In the genomic region with DNA sequence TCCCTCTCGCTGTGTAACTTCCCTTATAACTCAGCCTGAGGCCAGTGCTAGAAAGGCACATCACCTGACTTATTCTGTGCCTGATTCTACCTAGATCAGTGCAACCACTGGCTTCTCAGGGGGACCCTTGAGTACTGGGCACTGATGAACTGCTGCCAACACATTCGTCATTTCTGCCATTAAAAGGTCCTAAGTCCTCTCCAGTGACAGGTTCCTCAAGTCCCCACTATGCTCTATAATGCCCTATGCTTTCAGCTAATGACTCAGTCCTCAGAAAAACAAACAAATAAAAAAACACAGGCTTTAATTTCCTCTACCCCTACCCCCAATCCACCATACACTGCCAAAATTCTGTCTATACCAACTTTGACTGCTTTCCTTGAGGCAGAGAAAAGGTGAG, we compare ENCODE assay signal across 11 cellular contexts. TPM values are rescaled to one million over a fixed set of nuclear protein-coding genes. Genes with fewer than 3 reads are reported as not detected.
DNase-seq lines count a peak whose midpoint lies in the region; ATAC-seq and TF ChIP-seq lines count a peak whose summit lies in the region.
"Not testable (repeated sequence)": the region's sequence is repeated elsewhere in the genome, so short reads cannot be mapped to it uniquely, and the experiment has no call there.
"Had no signal": no experiment of that assay in that cellular context is flagged by ENCODE, and none has a peak within 500 bp of the region (broad histone marks: within the 10 kb centered on the region; RNA-seq: fewer than 3 reads in every experiment).

No MANE protein-coding gene starts in this region.

- CTCF ChIA-PET in CD8-positive, alpha-beta memory T cell (lab: Charles Lee); activated CD4-positive, alpha-beta T cell treated with anti-CD3 and anti-CD28 coated beads, Interleukin-2, amount 10 ng/mL, durations not matched to agents 7 days and 5 days (lab: Charles Lee); activated naive CD4-positive, alpha-beta T cell treated with anti-CD3 and anti-CD28 coated beads, Interleukin-2, amount 10 ng/mL, durations not matched to agents 7 days and 5 days (lab: Charles Lee): not testable (repeated sequence)

- DNase-seq in CD8-positive, alpha-beta memory T cell; activated CD4-positive, alpha-beta T cell treated with anti-CD3 and anti-CD28 coated beads, Interleukin-2, amount 10 ng/mL, durations not matched to agents 7 days and 5 days; activated naive CD4-positive, alpha-beta T cell treated with anti-CD3 and anti-CD28 coated beads, Interleukin-2, amount 10 ng/mL, durations not matched to agents 7 days and 5 days; nephron progenitor cell; stimulated activated naive CD8-positive, alpha-beta T cell treated with anti-CD3 and anti-CD28 coated beads, Interleukin-15, amount 100 ng/mL, for 72 hours: not testable (repeated sequence)
- DNase-seq in M059J (ENCODE audit: low read depth) (peak; percentile 6), dermis blood vessel endothelial cell (peak; percentile 7)

- H3K4me3 Mint-ChIP-seq in CD8-positive, alpha-beta memory T cell; activated CD4-positive, alpha-beta T cell treated with anti-CD3 and anti-CD28 coated beads, Interleukin-2, amount 10 ng/mL, durations not matched to agents 7 days and 5 days; activated naive CD4-positive, alpha-beta T cell treated with anti-CD3 and anti-CD28 coated beads, Interleukin-2, amount 10 ng/mL, durations not matched to agents 7 days and 5 days; nephron progenitor cell; stimulated activated naive CD8-positive, alpha-beta T cell treated with anti-CD3 and anti-CD28 coated beads, Interleukin-15, amount 100 ng/mL, for 72 hours: not testable (repeated sequence)

- POLR2A ChIA-PET in CD8-positive, alpha-beta memory T cell (lab: Charles Lee); activated CD4-positive, alpha-beta T cell treated with anti-CD3 and anti-CD28 coated beads, Interleukin-2, amount 10 ng/mL, durations not matched to agents 7 days and 5 days (lab: Charles Lee): not testable (repeated sequence)

- not testable (repeated sequence) for ATAC-seq in stimulated activated naive CD8-positive, alpha-beta T cell treated with anti-CD3 and anti-CD28 coated beads, Interleukin-15, amount 100 ng/mL, for 72 hours

- H3K27me3 ChIP-seq in CD8-positive, alpha-beta memory T cell (ENCODE audit: insufficient read depth, low read length, poor library complexity, severe bottlenecking), result not testable (repeated sequence)

- not testable (repeated sequence) for TF ChIP-seq CTCF in 22Rv1 (IDR thresholded peaks at IDR 0.05); nephron progenitor cell (IDR thresholded peaks at IDR 0.05)

- not testable (repeated sequence) for H3K9me3 ChIP-seq in CD8-positive, alpha-beta memory T cell (ENCODE audit: low read length)

- peak overlapping the region in 5 of 8 donors; percentile 42 to 88 (median 68) for H3K27ac Mint-ChIP-seq in CD8-positive, alpha-beta memory T cell
- peak overlapping the region; percentile 9 for H3K27ac Mint-ChIP-seq in activated CD4-positive, alpha-beta T cell treated with anti-CD3 and anti-CD28 coated beads, Interleukin-2, amount 10 ng/mL, durations not matched to agents 7 days and 5 days
- H3K27ac Mint-ChIP-seq in activated naive CD4-positive, alpha-beta T cell treated with anti-CD3 and anti-CD28 coated beads, Interleukin-2, amount 10 ng/mL, durations not matched to agents 7 days and 5 days, result peak overlapping the region; percentile 77
- peak overlapping the region; percentile 28 for H3K27ac Mint-ChIP-seq in nephron progenitor cell
- peak overlapping the region; percentile 43 to 70 for H3K27ac Mint-ChIP-seq in stimulated activated naive CD8-positive, alpha-beta T cell treated with anti-CD3 and anti-CD28 coated beads, Interleukin-15, amount 100 ng/mL, for 72 hours

- H3K4me1 Mint-ChIP-seq in CD8-positive, alpha-beta memory T cell; nephron progenitor cell: not testable (repeated sequence)
- peaks cover 16% of the 10 kb centered on the region for H3K4me1 Mint-ChIP-seq in activated CD4-positive, alpha-beta T cell treated with anti-CD3 and anti-CD28 coated beads, Interleukin-2, amount 10 ng/mL, durations not matched to agents 7 days and 5 days
- H3K4me1 Mint-ChIP-seq in activated naive CD4-positive, alpha-beta T cell treated with anti-CD3 and anti-CD28 coated beads, Interleukin-2, amount 10 ng/mL, durations not matched to agents 7 days and 5 days, result peaks cover 16% of the 10 kb centered on the region
- peaks cover 17% of the 10 kb centered on the region for H3K4me1 Mint-ChIP-seq in stimulated activated naive CD8-positive, alpha-beta T cell treated with anti-CD3 and anti-CD28 coated beads, Interleukin-15, amount 100 ng/mL, for 72 hours

- not testable (repeated sequence) for H3K4me1 ChIP-seq in CD8-positive, alpha-beta memory T cell (ENCODE audit: insufficient read depth, low read length)

- H3K9me3 Mint-ChIP-seq in CD8-positive, alpha-beta memory T cell; activated CD4-positive, alpha-beta T cell treated with anti-CD3 and anti-CD28 coated beads, Interleukin-2, amount 10 ng/mL, durations not matched to agents 7 days and 5 days; activated naive CD4-positive, alpha-beta T cell treated with anti-CD3 and anti-CD28 coated beads, Interleukin-2, amount 10 ng/mL, durations not matched to agents 7 days and 5 days; nephron progenitor cell; stimulated activated naive CD8-positive, alpha-beta T cell treated with anti-CD3 and anti-CD28 coated beads, Interleukin-15, amount 100 ng/mL, for 72 hours: not testable (repeated sequence)

- not testable (repeated sequence) for H3K36me3 ChIP-seq in CD8-positive, alpha-beta memory T cell (ENCODE audit: insufficient read depth, low read length)

- not testable (repeated sequence) for H3K27me3 Mint-ChIP-seq in CD8-positive, alpha-beta memory T cell; activated CD4-positive, alpha-beta T cell treated with anti-CD3 and anti-CD28 coated beads, Interleukin-2, amount 10 ng/mL, durations not matched to agents 7 days and 5 days; activated naive CD4-positive, alpha-beta T cell treated with anti-CD3 and anti-CD28 coated beads, Interleukin-2, amount 10 ng/mL, durations not matched to agents 7 days and 5 days; nephron progenitor cell (ENCODE audit: low read depth, poor library complexity); stimulated activated naive CD8-positive, alpha-beta T cell treated with anti-CD3 and anti-CD28 coated beads, Interleukin-15, amount 100 ng/mL, for 72 hours

- peak overlapping the region; percentile 49 for H3K27ac ChIP-seq in 22Rv1
- H3K27ac ChIP-seq in CD8-positive, alpha-beta memory T cell (ENCODE audit: low read depth, low read length), result not testable (repeated sequence)

- not testable (repeated sequence) for H3K4me3 ChIP-seq in CD8-positive, alpha-beta memory T cell (ENCODE audit: low read length)

- peaks cover 0 to 62% (median 9%) of the 10 kb centered on the region in 3 donors for H3K36me3 Mint-ChIP-seq in CD8-positive, alpha-beta memory T cell
- peaks cover 29% of the 10 kb centered on the region for H3K36me3 Mint-ChIP-seq in activated CD4-positive, alpha-beta T cell treated with anti-CD3 and anti-CD28 coated beads, Interleukin-2, amount 10 ng/mL, durations not matched to agents 7 days and 5 days (ENCODE audit: low read depth)
- peaks cover 24% of the 10 kb centered on the region for H3K36me3 Mint-ChIP-seq in activated naive CD4-positive, alpha-beta T cell treated with anti-CD3 and anti-CD28 coated beads, Interleukin-2, amount 10 ng/mL, durations not matched to agents 7 days and 5 days
- H3K36me3 Mint-ChIP-seq in nephron progenitor cell (ENCODE audit: low read depth), result peaks cover 27% of the 10 kb centered on the region

RNA-seq across cellular contexts. Expression of gene EXOSC6, which starts 28.5 kb away (rescaled TPM):
- 10 to 100 TPM; 43.1 to 44.5 TPM for total RNA-seq in CD8-positive, alpha-beta memory T cell
- polyA plus RNA-seq in CD8-positive, alpha-beta memory T cell, result 14.3 TPM
- 12.1 and 21.4 TPM in 2 replicates for total RNA-seq in M059J (2014; rRNA removed; shearing (Covaris generic))
- total RNA-seq in activated CD4-positive, alpha-beta T cell treated with anti-CD3 and anti-CD28 coated beads, Interleukin-2, amount 10 ng/mL, durations not matched to agents 7 days and 5 days, result 10 to 100 TPM; 26.3 to 27.4 TPM
- 36.3 and 47.6 TPM in 2 replicates for total RNA-seq in dermis blood vessel endothelial cell

RNA-seq across cellular contexts. Expression of gene CLEC18C, which starts 49.6 kb away (rescaled TPM):
- under 1 TPM; 0.42 to 0.79 TPM for total RNA-seq in CD8-positive, alpha-beta memory T cell
- polyA plus RNA-seq in CD8-positive, alpha-beta memory T cell, result not detected
- 0.27 TPM in 1 of 2 replicates, not detected in the other for total RNA-seq in M059J (2014; rRNA removed; shearing (Covaris generic))
- total RNA-seq in activated CD4-positive, alpha-beta T cell treated with anti-CD3 and anti-CD28 coated beads, Interleukin-2, amount 10 ng/mL, durations not matched to agents 7 days and 5 days, result under 1 TPM; 0.40 to 0.64 TPM
- not detected in 2 replicates for total RNA-seq in dermis blood vessel endothelial cell
- total RNA-seq: G401, OCI-LY7 had no signal
- polyA plus RNA-seq: CD14-positive monocyte had no signal

Comparison
In these comparisons a context has a peak if more than half of its experiments do, and no peak if none do; other contexts are left out.
1. H3K27ac Mint-ChIP-seq: peak in every context shown above with its lines; median percentile 77 in activated naive CD4-positive, alpha-beta T cell treated with anti-CD3 and anti-CD28 coated beads, Interleukin-2, amount 10 ng/mL, durations not matched to agents 7 days and 5 days; 68 in CD8-positive, alpha-beta memory T cell; 56 in stimulated activated naive CD8-positive, alpha-beta T cell treated with anti-CD3 and anti-CD28 coated beads, Interleukin-15, amount 100 ng/mL, for 72 hours; 28 in nephron progenitor cell; 9 in activated CD4-positive, alpha-beta T cell treated with anti-CD3 and anti-CD28 coated beads, Interleukin-2, amount 10 ng/mL, durations not matched to agents 7 days and 5 days.